9 cellular contexts compared by ENCODE assay signal in the genomic region with DNA sequence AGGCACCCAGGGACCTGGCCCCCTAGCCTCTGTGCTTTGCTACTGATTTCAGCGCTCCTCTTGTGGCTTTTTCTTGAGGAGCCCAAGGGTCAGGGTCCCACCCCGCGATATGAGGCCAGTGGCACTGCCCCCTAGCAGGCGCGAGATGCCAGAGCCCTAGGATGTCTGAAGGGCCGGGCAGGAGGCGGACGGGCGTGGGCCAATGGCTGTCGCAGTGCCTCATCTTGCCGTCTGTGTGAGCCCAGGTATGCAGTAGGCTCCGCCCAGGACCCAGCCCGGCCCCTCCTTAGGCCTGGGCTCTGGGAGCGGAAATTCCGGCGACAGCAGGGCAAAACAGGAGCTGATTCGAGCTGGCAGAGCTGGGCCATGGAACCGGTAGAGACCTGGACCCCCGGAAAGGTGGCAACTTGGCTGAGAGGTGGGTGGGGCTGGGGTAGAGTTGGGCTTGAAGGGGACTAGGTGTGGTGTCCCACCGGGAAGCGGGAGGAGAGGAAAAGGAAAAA. TPM values are rescaled to one million over a fixed set of nuclear protein-coding genes. Genes with fewer than 3 reads are reported as not detected.
DNase-seq lines count a peak whose midpoint lies in the region; ATAC-seq, FAIRE-seq and TF ChIP-seq lines count a peak whose summit lies in the region.
"Had no signal": no experiment of that assay in that cellular context is flagged by ENCODE, and none has a peak within 500 bp of the region (broad histone marks: within the 10 kb centered on the region; RNA-seq: fewer than 3 reads in every experiment).

Gene CNKSR1, plus strand, starts transcription at position 310 of the 503 bp plus-strand sequence. Its CDS starts 57 bp downstream, at position 367.

- H3K9ac ChIP-seq in kidney (ENCODE audit: low read length in 2 of 2): no peak within 1 kb of the TSS

- no peaks in the 10 kb centered on the region for H3K36me3 Mint-ChIP-seq in activated T-cell treated with anti-CD3 and anti-CD28 coated beads, Interleukin-2, amount 50 U/mL, for 4 hours (ENCODE audit: insufficient read depth)
- no peaks in the 10 kb centered on the region for H3K36me3 Mint-ChIP-seq in T-helper 2 cell treated with Interferon-gamma antibody and Interleukin-4, amounts not matched to agents 5 μg/mL and 100 μg/mL, for 36 hours (ENCODE audit: low read depth)
- H3K36me3 Mint-ChIP-seq in activated T-helper 17 cell treated with anti-CD3 and anti-CD28 coated beads, Interleukin-2, amount 50 U/mL, for 72 hours (ENCODE audit: low read depth): peaks cover 4% of the 10 kb centered on the region

- peak within 1 kb of the TSS; percentile 66 for H3K4me3 Mint-ChIP-seq in activated T-cell treated with anti-CD3 and anti-CD28 coated beads, Interleukin-2, amount 50 U/mL, for 4 hours
- peak within 1 kb of the TSS; percentile 59 for H3K4me3 Mint-ChIP-seq in T-helper 2 cell treated with Interferon-gamma antibody and Interleukin-4, amounts not matched to agents 5 μg/mL and 100 μg/mL, for 36 hours
- H3K4me3 Mint-ChIP-seq in activated T-helper 17 cell treated with anti-CD3 and anti-CD28 coated beads, Interleukin-2, amount 50 U/mL, for 72 hours: no peak within 1 kb of the TSS

- H3K4me3 ChIP-seq in kidney (ENCODE audit: low read length in 2 of 2): peak within 1 kb of the TSS in 1 of 2 donors; percentile 35
- peak within 1 kb of the TSS in 2 of 3 donors; percentile 31 to 55 for H3K4me3 ChIP-seq in thyroid gland (replicated peaks in 1 of 3)

- H3K27me3 Mint-ChIP-seq in activated T-cell treated with anti-CD3 and anti-CD28 coated beads, Interleukin-2, amount 50 U/mL, for 4 hours (ENCODE audit: low read depth): no peaks in the 10 kb centered on the region
- H3K27me3 Mint-ChIP-seq in T-helper 2 cell treated with Interferon-gamma antibody and Interleukin-4, amounts not matched to agents 5 μg/mL and 100 μg/mL, for 36 hours (ENCODE audit: low read depth): no peaks in the 10 kb centered on the region
- no peaks in the 10 kb centered on the region for H3K27me3 Mint-ChIP-seq in activated T-helper 17 cell treated with anti-CD3 and anti-CD28 coated beads, Interleukin-2, amount 50 U/mL, for 72 hours

- H3K9me3 ChIP-seq in kidney (ENCODE audit: control insufficient read depth in 1 of 2, low read length in 2 of 2) (no peaks in the 10 kb centered on the region), thyroid gland (no peaks in the 10 kb centered on the region)

- H3K27me3 ChIP-seq in thyroid gland: no peaks in the 10 kb centered on the region

- H3K4me1 Mint-ChIP-seq in activated T-cell treated with anti-CD3 and anti-CD28 coated beads, Interleukin-2, amount 50 U/mL, for 4 hours (ENCODE audit: low read depth): no peaks in the 10 kb centered on the region
- no peaks in the 10 kb centered on the region for H3K4me1 Mint-ChIP-seq in T-helper 2 cell treated with Interferon-gamma antibody and Interleukin-4, amounts not matched to agents 5 μg/mL and 100 μg/mL, for 36 hours (ENCODE audit: low read depth)
- H3K4me1 Mint-ChIP-seq in activated T-helper 17 cell treated with anti-CD3 and anti-CD28 coated beads, Interleukin-2, amount 50 U/mL, for 72 hours: no peaks in the 10 kb centered on the region

- no peak for DNase-seq in activated T-cell treated with anti-CD3 and anti-CD28 coated beads, Interleukin-2, amount 50 U/mL, for 4 hours
- DNase-seq in activated T-cell treated with anti-CD3 and anti-CD28 coated beads, Interleukin-2, amount 50 U/mL, for 1 hour: no peak
- DNase-seq in T-helper 2 cell treated with Interferon-gamma antibody and Interleukin-4, amounts not matched to agents 5 μg/mL and 100 μg/mL, for 36 hours (ENCODE audit: low spot score): no peak
- peak; percentile 86 for DNase-seq in kidney
- peak; percentile 92 to 93 for DNase-seq in thyroid gland
- no peak for DNase-seq in retina
- no peak for DNase-seq in activated CD8-positive, alpha-beta memory T cell treated with anti-CD3 and anti-CD28 coated beads for 24 hours
- DNase-seq: activated T-cell treated with anti-CD3 and anti-CD28 coated beads for 4 hours had no signal

- FAIRE-seq in kidney (lab: Jason Lieb, UNC): no peak

- TF ChIP-seq POLR2A in thyroid gland (IDR thresholded peaks at IDR 0.05): peak in 1 of 2 donors; percentile 71

- H3K27ac ChIP-seq in kidney (ENCODE audit: low read depth in 2 of 2, low read length in 2 of 2) (peak within 1 kb of the TSS; percentile 2 to 32), thyroid gland (peak within 1 kb of the TSS; percentile 44 to 78 (median 71))

- TF ChIP-seq CTCF in kidney (IDR thresholded peaks at IDR 0.05; ENCODE audit: borderline replicate concordance, extremely low read depth, insufficient read depth) (no peak), thyroid gland (IDR thresholded peaks at IDR 0.05) (peak in 1 of 6 experiments; percentile 29)

- peak in 1 of 2 donors; percentile 32 for ATAC-seq in activated T-cell treated with anti-CD3 and anti-CD28 coated beads, Interleukin-2, amount 50 U/mL, for 4 hours
- ATAC-seq in activated T-helper 17 cell treated with anti-CD3 and anti-CD28 coated beads, Interleukin-2, amount 50 U/mL, for 72 hours (replicated peaks): no peak

- 29 to 31% methylated on average over 17 to 20 of the region's 21 CpGs for WGBS in thyroid gland, 2 donors

- H3K27ac Mint-ChIP-seq in T-helper 2 cell treated with Interferon-gamma antibody and Interleukin-4, amounts not matched to agents 5 μg/mL and 100 μg/mL, for 36 hours: no peak within 1 kb of the TSS
- no peak within 1 kb of the TSS for H3K27ac Mint-ChIP-seq in activated T-helper 17 cell treated with anti-CD3 and anti-CD28 coated beads, Interleukin-2, amount 50 U/mL, for 72 hours

- intact Hi-C loops in kidney (cut with DNase I): no loop called here
- intact Hi-C loops in thyroid gland (cut with DNase I): no loop called here

- H3K4me1 ChIP-seq in kidney (ENCODE audit: control insufficient read depth in 1 of 2, insufficient read depth in 1 of 2, low read depth in 1 of 2, low read length in 2 of 2): peaks cover 0 to 2% of the 10 kb centered on the region in 2 donors
- H3K4me1 ChIP-seq in thyroid gland: peaks cover 8 to 12% of the 10 kb centered on the region in 2 donors

- H3K36me3 ChIP-seq in kidney (ENCODE audit: control insufficient read depth in 1 of 2, insufficient read depth in 2 of 2, low read length in 2 of 2) (no peaks in the 10 kb centered on the region), thyroid gland (peaks cover 2 to 9% of the 10 kb centered on the region in 2 donors)

- no peaks in the 10 kb centered on the region for H3K9me3 Mint-ChIP-seq in activated T-cell treated with anti-CD3 and anti-CD28 coated beads, Interleukin-2, amount 50 U/mL, for 4 hours
- H3K9me3 Mint-ChIP-seq in T-helper 2 cell treated with Interferon-gamma antibody and Interleukin-4, amounts not matched to agents 5 μg/mL and 100 μg/mL, for 36 hours: no peaks in the 10 kb centered on the region
- no peaks in the 10 kb centered on the region for H3K9me3 Mint-ChIP-seq in activated T-helper 17 cell treated with anti-CD3 and anti-CD28 coated beads, Interleukin-2, amount 50 U/mL, for 72 hours

RNA-seq across cellular contexts. Expression of gene CNKSR1, which starts in this region (rescaled TPM):
- total RNA-seq in activated T-cell treated with anti-CD3 and anti-CD28 coated beads, Interleukin-2, amount 50 U/mL, for 4 hours: 1 to 10 TPM; 4.3 to 6.1 (median 5.1) TPM
- total RNA-seq in kidney (19.7 TPM), thyroid gland (10 to 100 TPM; 20.0 to 81.2 (median 31.6) TPM)
- 8.8 TPM for polyA plus RNA-seq in kidney (ENCODE audit: insufficient read depth, low read depth, low replicate concordance)
- total RNA-seq in activated T-helper 17 cell treated with anti-CD3 and anti-CD28 coated beads, Interleukin-2, amount 50 U/mL, for 72 hours: 1 to 10 TPM; 2.9 to 4.6 TPM

Comparison
In these comparisons a context has a peak if more than half of its experiments do, and no peak if none do; other contexts are left out.
1. DNase-seq: peak in kidney (single experiment) and thyroid gland (2 of 2); none in activated T-cell treated with anti-CD3 and anti-CD28 coated beads, Interleukin-2, amount 50 U/mL, for 4 hours (single experiment), activated T-cell treated with anti-CD3 and anti-CD28 coated beads, Interleukin-2, amount 50 U/mL, for 1 hour (single experiment), T-helper 2 cell treated with Interferon-gamma antibody and Interleukin-4, amounts not matched to agents 5 μg/mL and 100 μg/mL, for 36 hours (single experiment), retina (single experiment) and activated CD8-positive, alpha-beta memory T cell treated with anti-CD3 and anti-CD28 coated beads for 24 hours (single experiment).